In genomic region chr12:5965950-5966383, GRCh38 we compare ENCODE assay signal across 8 cellular contexts. TPM values are rescaled to one million over a fixed set of nuclear protein-coding genes. Genes with fewer than 3 reads are reported as not detected.
DNase-seq lines count a peak whose midpoint lies in the region; ATAC-seq and TF ChIP-seq lines count a peak whose summit lies in the region.

No MANE protein-coding gene starts in this region.

- H3K9me3 Mint-ChIP-seq in activated T-cell treated with anti-CD3 and anti-CD28 coated beads, Interleukin-2, amount 50 U/mL, for 4 hours, result no peaks in the 10 kb centered on the region

- DNase-seq in HCEC 1CT (peak; percentile 48), NCI-H82 treated with DMSO at 0.1 percent for 48 hours (lab: John Stamatoyannopoulos, UW; ENCODE audit: unreplicated experiment) (peak; percentile 13), foreskin fibroblast (peak; percentile 28 to 71), omental fat pad (ENCODE audit: low spot score) (no peak)
- peak; percentile 19 for DNase-seq in activated T-cell treated with anti-CD3 and anti-CD28 coated beads, Interleukin-2, amount 50 U/mL, for 4 hours

- peaks cover 17% of the 10 kb centered on the region for H3K27me3 Mint-ChIP-seq in activated T-cell treated with anti-CD3 and anti-CD28 coated beads, Interleukin-2, amount 50 U/mL, for 4 hours (ENCODE audit: low read depth)

- ATAC-seq in activated T-cell treated with anti-CD3 and anti-CD28 coated beads, Interleukin-2, amount 50 U/mL, for 4 hours, result peak; percentile 74 to 85
- ATAC-seq in omental fat pad (ENCODE audit: low FRiP score) (peak; percentile 53), GM21390 (IDR thresholded peaks at IDR 0.05; ENCODE audit: unreplicated experiment) (no peak), HG03457 (IDR thresholded peaks at IDR 0.05; ENCODE audit: unreplicated experiment) (no peak)

- no peak overlapping the region for H3K4me3 ChIP-seq in foreskin fibroblast (ENCODE audit: low read depth in 1 of 2, low read length in 2 of 2)

- peak; percentile 97 for TF ChIP-seq CTCF in C4-2B (conservative IDR thresholded peaks at IDR 0.05)
- peak; percentile 81 for TF ChIP-seq CTCF in foreskin fibroblast (IDR thresholded peaks at IDR 0.05; ENCODE audit: low read depth, low read length)
- TF ChIP-seq CTCF in omental fat pad (IDR thresholded peaks at IDR 0.05), result no peak

- no peaks in the 10 kb centered on the region for H3K4me1 Mint-ChIP-seq in activated T-cell treated with anti-CD3 and anti-CD28 coated beads, Interleukin-2, amount 50 U/mL, for 4 hours (ENCODE audit: low read depth)

- no peaks in the 10 kb centered on the region for H3K36me3 Mint-ChIP-seq in activated T-cell treated with anti-CD3 and anti-CD28 coated beads, Interleukin-2, amount 50 U/mL, for 4 hours (ENCODE audit: insufficient read depth)

- H3K4me3 Mint-ChIP-seq in activated T-cell treated with anti-CD3 and anti-CD28 coated beads, Interleukin-2, amount 50 U/mL, for 4 hours, result no peak overlapping the region

- no peak overlapping the region for H3K27ac ChIP-seq in C4-2B

RNA-seq across cellular contexts. Expression of gene ANO2, which starts 20.9 kb away (rescaled TPM):
- not detected for total RNA-seq in activated T-cell treated with anti-CD3 and anti-CD28 coated beads, Interleukin-2, amount 50 U/mL, for 4 hours
- 10 to 100 TPM in 3 of 4 donors, 1 to 10 TPM in 1; 7.0 to 95.0 (median 20.8) TPM for total RNA-seq in omental fat pad

Comparison
In these comparisons a context has a peak if more than half of its experiments do, and no peak if none do; other contexts are left out.
1. CTCF ChIP-seq: peak in C4-2B (single experiment) and foreskin fibroblast (single experiment); none in omental fat pad (0 of 3).
2. ATAC-seq: peak in activated T-cell treated with anti-CD3 and anti-CD28 coated beads, Interleukin-2, amount 50 U/mL, for 4 hours (2 of 2) and omental fat pad (single experiment); none in GM21390 (single experiment) and HG03457 (single experiment).
3. RNA of gene ANO2, which starts 20.9 kb away (total RNA-seq): 7.0 to 95.0 TPM in omental fat pad; not detected in activated T-cell treated with anti-CD3 and anti-CD28 coated beads, Interleukin-2, amount 50 U/mL, for 4 hours; every median in the first group is over 4 times any median in the second.